25 cellular contexts compared by ENCODE assay signal in the genomic region with DNA sequence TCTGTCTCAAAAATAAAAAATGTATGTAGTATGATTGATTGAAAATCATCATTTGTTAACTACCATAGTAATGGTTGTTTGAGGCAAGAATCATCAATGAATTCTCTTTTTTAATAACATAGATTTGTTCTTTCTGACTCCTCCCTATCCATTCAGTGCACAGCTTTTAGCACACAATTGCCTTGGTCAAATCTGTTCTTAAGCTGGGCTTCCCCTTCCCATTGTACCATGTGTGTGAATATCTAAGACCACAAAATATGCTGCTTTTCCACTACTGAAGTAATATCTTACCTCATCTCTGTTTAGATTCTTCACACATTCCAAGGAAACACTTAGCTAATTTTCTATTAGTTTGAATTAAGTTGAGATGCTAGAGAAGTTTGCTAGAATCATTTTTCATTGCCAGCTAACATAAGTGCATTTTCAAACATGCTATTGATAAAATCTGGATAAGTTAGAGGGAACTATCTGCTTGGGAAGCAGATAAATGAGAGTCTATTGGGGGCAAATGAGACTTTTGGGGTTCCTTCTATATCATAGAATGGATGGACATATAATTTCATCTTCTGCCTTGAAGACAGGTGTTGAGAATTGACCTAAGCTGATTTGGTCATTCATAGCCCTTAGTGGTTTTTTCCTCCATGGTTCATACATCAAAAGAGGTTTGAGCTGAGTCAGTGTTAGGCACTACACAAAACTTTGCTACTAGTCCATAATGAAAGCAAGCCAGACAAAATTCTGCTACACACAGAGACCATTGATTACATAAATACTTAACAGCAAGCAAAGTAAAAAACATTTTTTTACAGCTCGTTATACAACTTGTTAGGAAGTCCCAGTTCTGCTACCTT.
DNase-seq lines count a peak whose midpoint lies in the region; ATAC-seq and TF ChIP-seq lines count a peak whose summit lies in the region.
"Had no signal": no experiment of that assay in that cellular context is flagged by ENCODE, and none has a peak within 500 bp of the region (broad histone marks: within the 10 kb centered on the region; RNA-seq: fewer than 3 reads in every experiment).

No MANE protein-coding gene starts in this region.

- TF ChIP-seq POLR2A in Peyer's patch (IDR thresholded peaks at IDR 0.05) = no peak

- H3K4me3 ChIP-seq in GM12865 (ENCODE audit: low read depth, low read length) = no peak overlapping the region
- no peak overlapping the region for H3K4me3 ChIP-seq in Caco-2 (ENCODE audit: low read depth, low read length)
- no peak overlapping the region for H3K4me3 ChIP-seq in Peyer's patch
- H3K4me3 ChIP-seq: skin epidermis, thoracic aorta had no signal

- H3K4me1 ChIP-seq in Caco-2 (no peaks in the 10 kb centered on the region), Peyer's patch (no peaks in the 10 kb centered on the region)

- no peak overlapping the region for H3K27ac Mint-ChIP-seq in Caco-2 (ENCODE audit: unreplicated experiment)
- H3K27ac Mint-ChIP-seq: activated CD4-positive, alpha-beta memory T cell treated with anti-CD3 and anti-CD28 coated beads for 36 hours; dendritic cell treated with granulocyte-macrophage colony-stimulating factor and Interleukin-4, amounts not matched to agents 40 ng/mL and 50 ng/mL, for 4 days; T-helper 2 cell treated with Interferon-gamma antibody and Interleukin-4, amounts not matched to agents 5 μg/mL and 100 μg/mL, for 36 hours had no signal

- H3K4me3 Mint-ChIP-seq in Caco-2 (ENCODE audit: unreplicated experiment) = no peak overlapping the region
- H3K4me3 Mint-ChIP-seq: activated CD4-positive, alpha-beta memory T cell treated with anti-CD3 and anti-CD28 coated beads for 36 hours; dendritic cell treated with granulocyte-macrophage colony-stimulating factor and Interleukin-4, amounts not matched to agents 40 ng/mL and 50 ng/mL, for 4 days; T-helper 2 cell treated with Interferon-gamma antibody and Interleukin-4, amounts not matched to agents 5 μg/mL and 100 μg/mL, for 36 hours had no signal

- H3K27ac ChIP-seq in Peyer's patch = no peak overlapping the region
- H3K27ac ChIP-seq: C4-2B, skin epidermis, thoracic aorta had no signal

- H3K27me3 ChIP-seq in Caco-2 (replicated peaks; ENCODE audit: control insufficient read depth, insufficient read depth, low read length) = no peaks in the 10 kb centered on the region
- H3K27me3 ChIP-seq in Peyer's patch = no peaks in the 10 kb centered on the region

- H3K36me3 ChIP-seq in Caco-2 (ENCODE audit: control insufficient read depth, insufficient read depth, low read length) (no peaks in the 10 kb centered on the region), Peyer's patch (no peaks in the 10 kb centered on the region)
- H3K36me3 ChIP-seq: thoracic aorta had no signal

- H3K9me3 Mint-ChIP-seq in Caco-2 (ENCODE audit: unreplicated experiment) = no peaks in the 10 kb centered on the region
- H3K9me3 Mint-ChIP-seq: activated CD4-positive, alpha-beta memory T cell treated with anti-CD3 and anti-CD28 coated beads for 36 hours; dendritic cell treated with granulocyte-macrophage colony-stimulating factor and Interleukin-4, amounts not matched to agents 40 ng/mL and 50 ng/mL, for 4 days; T-helper 2 cell treated with Interferon-gamma antibody and Interleukin-4, amounts not matched to agents 5 μg/mL and 100 μg/mL, for 36 hours had no signal

- CTCF ChIA-PET in Caco-2 (lab: Charles Lee) = no interaction called here

- DNase-seq in GM12865 (ENCODE audit: low read depth) (peak; percentile 62), Caco-2 (no peak), Peyer's patch (no peak), NCI-H524 (lab: John Stamatoyannopoulos, UW) (no peak), islet precursor cell (no peak)
- DNase-seq: activated CD4-positive, alpha-beta memory T cell treated with anti-CD3 and anti-CD28 coated beads for 36 hours; activated naive CD4-positive, alpha-beta T cell; aorta; head of caudate nucleus; Karpas-422; left colon; mesenchymal stem cell; MV-4-11; NCI-H187; NCI-H774; occipital lobe; stimulated activated CD4-positive, alpha-beta T cell treated with anti-CD3 and anti-CD28 coated beads, Interleukin-1b, Interleukin-23, amount 100 ng/mL, for 48 hours had no signal

- H3K36me3 Mint-ChIP-seq in Caco-2 (ENCODE audit: insufficient read depth, unreplicated experiment) = no peaks in the 10 kb centered on the region

- H3K9me3 ChIP-seq in Caco-2 = no peaks in the 10 kb centered on the region
- H3K9me3 ChIP-seq in Peyer's patch = no peaks in the 10 kb centered on the region
- H3K9me3 ChIP-seq: thoracic aorta had no signal

- ATAC-seq in GM18520 (IDR thresholded peaks at IDR 0.05; ENCODE audit: unreplicated experiment) (peak; percentile 67), GM21529 (IDR thresholded peaks at IDR 0.05; ENCODE audit: unreplicated experiment) (peak; percentile 74), HG03025 (IDR thresholded peaks at IDR 0.05; ENCODE audit: low FRiP score, unreplicated experiment) (peak; percentile 61)
- ATAC-seq: left colon had no signal

- H3K4me1 Mint-ChIP-seq in Caco-2 (ENCODE audit: low read depth, unreplicated experiment) = no peaks in the 10 kb centered on the region

- BruUV-seq in Caco-2 (replicated peaks; lab: Mats Ljungman, UMichigan) = no TSS peak

- TF ChIP-seq CTCF in GM12865 (IDR thresholded peaks at IDR 0.05; ENCODE audit: insufficient read depth, low read depth, low read length, missing control alignments) (no peak), Caco-2 (IDR thresholded peaks at IDR 0.05; ENCODE audit: insufficient read depth in 1 of 2, low read depth in 1 of 2, low read length in 1 of 2, severe bottlenecking in 1 of 2, unreplicated experiment in 1 of 2) (no peak), Peyer's patch (IDR thresholded peaks at IDR 0.05) (no peak)

- intact Hi-C loops in Caco-2 (cut with micrococcal nuclease; ENCODE audit: unreplicated experiment) = no loop called here

- peaks cover 3% of the 10 kb centered on the region for H3K27me3 Mint-ChIP-seq in Caco-2 (ENCODE audit: insufficient read depth, unreplicated experiment)
- H3K27me3 Mint-ChIP-seq: activated CD4-positive, alpha-beta memory T cell treated with anti-CD3 and anti-CD28 coated beads for 36 hours; dendritic cell treated with granulocyte-macrophage colony-stimulating factor and Interleukin-4, amounts not matched to agents 40 ng/mL and 50 ng/mL, for 4 days had no signal

- POLR2A ChIA-PET in Caco-2 (lab: Charles Lee) = no interaction called here
